ENCODE assay signal across 32 cellular contexts in genomic region chr5:169960659-169961058, GRCh38. TPM values are rescaled to one million over a fixed set of nuclear protein-coding genes. Genes with fewer than 3 reads are reported as not detected.
"Had no signal": no experiment of that assay in that cellular context is flagged by ENCODE, and none has a peak within 500 bp of the region (broad histone marks: within the 10 kb centered on the region; RNA-seq: fewer than 3 reads in every experiment).

No MANE protein-coding gene starts in this region.

- H3K36me3 Mint-ChIP-seq: activated naive CD4-positive, alpha-beta T cell treated with anti-CD3 and anti-CD28 coated beads, Interleukin-2, amount 50 U/mL, for 72 hours; WTC11 had no signal

- DNase-seq: activated CD4-positive, alpha-beta memory T cell treated with anti-CD3 and anti-CD28 coated beads for 36 hours; activated CD4-positive, alpha-beta T cell treated with anti-CD3 and anti-CD28 coated beads for 4 hours; activated CD4-positive, alpha-beta T cell treated with anti-CD3 and anti-CD28 coated beads, Interleukin-2, amount 50 U/mL, for 1 hour; activated CD8-positive, alpha-beta memory T cell treated with anti-CD3 and anti-CD28 coated beads, Interleukin-2, amount 50 U/mL, for 4 hours; activated gamma-delta T cell treated with Interleukin-2 at 50 U/mL for 16 hours; activated naive CD4-positive, alpha-beta T cell treated with anti-CD3 and anti-CD28 coated beads for 36 hours; activated T-cell treated with anti-CD3 and anti-CD28 coated beads for 4 hours; activated T-cell treated with anti-CD3 and anti-CD28 coated beads, Interleukin-2, amount 50 U/mL, for 4 hours; adrenal gland; body of pancreas; central memory CD4-positive, alpha-beta T cell; IMR-90; NCI-H1105; NCI-H1417 treated with DMSO at 0.1 percent for 48 hours; NCI-H187 treated with DMSO at 0.1 percent for 48 hours; NCI-H2081 treated with DMSO at 0.1 percent for 48 hours; NCI-H345; NCI-H524 treated with DMSO at 0.1 percent for 48 hours; NK-92 treated with Interleukin-12 subunit alpha and Interleukin-12 subunit beta, amount 100 ng/mL, for 24 hours; PC-9; SHP77; SJCRH30; T-cell; T-helper 2 cell; T-helper 9 cell had no signal

- H3K4me3 ChIP-seq: adrenal gland, body of pancreas, K562, PC-9, SJCRH30, SK-N-MC had no signal

- H3K4me1 ChIP-seq: adrenal gland, body of pancreas, SJCRH30 had no signal

- H3K27me3 ChIP-seq: adrenal gland, body of pancreas had no signal

- H3K4me2 ChIP-seq: PC-9 had no signal

- H3K4me3 Mint-ChIP-seq: activated CD4-positive, alpha-beta memory T cell treated with anti-CD3 and anti-CD28 coated beads for 36 hours; activated naive CD4-positive, alpha-beta T cell treated with anti-CD3 and anti-CD28 coated beads for 36 hours; activated T-cell treated with anti-CD3 and anti-CD28 coated beads, Interleukin-2, amount 50 U/mL, for 4 hours; activated T-helper 1 cell treated with anti-CD3 and anti-CD28 coated beads, Interleukin-12 subunit alpha, Interleukin-12 subunit beta, Interleukin-2, Interleukin-4 antibody, amounts not matched to agents 30 ng/mL and 10 ng/mL and 1 ng/mL, durations not matched to agents 14 hours and 24 hours and 36 hours; T-cell; WTC11 had no signal

- H3K27ac Mint-ChIP-seq: activated CD4-positive, alpha-beta memory T cell treated with anti-CD3 and anti-CD28 coated beads for 36 hours; activated naive CD4-positive, alpha-beta T cell treated with anti-CD3 and anti-CD28 coated beads for 36 hours; activated naive CD4-positive, alpha-beta T cell treated with anti-CD3 and anti-CD28 coated beads, Interleukin-2, amount 50 U/mL, for 72 hours; activated T-helper 1 cell treated with anti-CD3 and anti-CD28 coated beads, Interleukin-12 subunit alpha, Interleukin-12 subunit beta, Interleukin-2, Interleukin-4 antibody, amounts not matched to agents 30 ng/mL and 10 ng/mL and 1 ng/mL, durations not matched to agents 14 hours and 24 hours and 36 hours; T-cell; WTC11 had no signal

- H3K9me3 ChIP-seq: adrenal gland, body of pancreas, SJCRH30 had no signal

- ATAC-seq: activated CD4-positive, CD25-positive, alpha-beta regulatory T cell treated with anti-CD3 and anti-CD28 coated beads, Interleukin-2, amount 50 U/mL, for 24 hours; activated naive CD4-positive, alpha-beta T cell treated with anti-CD3 and anti-CD28 coated beads, Interleukin-2, amount 50 U/mL, for 72 hours; activated T-cell treated with anti-CD3 and anti-CD28 coated beads, Interleukin-2, amount 50 U/mL, for 4 hours; body of pancreas; K562; T-cell; WTC11 had no signal

- H3K36me3 ChIP-seq: adrenal gland, SJCRH30 had no signal

- H3K27me3 Mint-ChIP-seq: activated CD4-positive, alpha-beta memory T cell treated with anti-CD3 and anti-CD28 coated beads for 36 hours; T-cell had no signal

- H3K27ac ChIP-seq: adrenal gland, body of pancreas, PC-9, RWPE1, SJCRH30, SK-N-MC had no signal

- H3K9me3 Mint-ChIP-seq: activated CD4-positive, alpha-beta memory T cell treated with anti-CD3 and anti-CD28 coated beads for 36 hours; activated naive CD4-positive, alpha-beta T cell treated with anti-CD3 and anti-CD28 coated beads for 36 hours; activated naive CD4-positive, alpha-beta T cell treated with anti-CD3 and anti-CD28 coated beads, Interleukin-2, amount 50 U/mL, for 72 hours; activated T-cell treated with anti-CD3 and anti-CD28 coated beads, Interleukin-2, amount 50 U/mL, for 4 hours; activated T-helper 1 cell treated with anti-CD3 and anti-CD28 coated beads, Interleukin-12 subunit alpha, Interleukin-12 subunit beta, Interleukin-2, Interleukin-4 antibody, amounts not matched to agents 30 ng/mL and 10 ng/mL and 1 ng/mL, durations not matched to agents 14 hours and 24 hours and 36 hours; T-cell; WTC11 had no signal

- H2AFZ ChIP-seq: PC-9 had no signal

RNA-seq across cellular contexts. Expression of gene INSYN2B, which starts 19.6 kb away (rescaled TPM):
- total RNA-seq: activated CD4-positive, alpha-beta memory T cell treated with anti-CD3 and anti-CD28 coated beads for 36 hours; activated naive CD4-positive, alpha-beta T cell treated with anti-CD3 and anti-CD28 coated beads for 36 hours; activated naive CD4-positive, alpha-beta T cell treated with anti-CD3 and anti-CD28 coated beads, Interleukin-2, amount 50 U/mL, for 72 hours; activated T-cell treated with anti-CD3 and anti-CD28 coated beads, Interleukin-2, amount 50 U/mL, for 4 hours; activated T-helper 1 cell treated with anti-CD3 and anti-CD28 coated beads, Interleukin-12 subunit alpha, Interleukin-12 subunit beta, Interleukin-2, Interleukin-4 antibody, amounts not matched to agents 30 ng/mL and 10 ng/mL and 1 ng/mL, durations not matched to agents 14 hours and 24 hours and 36 hours; body of pancreas; K562; PC-9; T-cell; WTC11 had no signal
- polyA plus RNA-seq: K562 had no signal
